Comparison of ENCODE assay signal across 31 cellular contexts in genomic region chr17:55258578-55259135, GRCh38.
"Had no signal": no experiment of that assay in that cellular context is flagged by ENCODE, and none has a peak within 500 bp of the region (broad histone marks: within the 10 kb centered on the region; RNA-seq: fewer than 3 reads in every experiment).

No MANE protein-coding gene starts in this region.

- DNase-seq: activated B cell treated with CpG ODN at 0.5 μM for 24 hours; activated CD4-positive, alpha-beta memory T cell treated with anti-CD3 and anti-CD28 coated beads for 36 hours; activated CD4-positive, alpha-beta T cell treated with anti-CD3 and anti-CD28 coated beads for 4 hours; activated CD4-positive, alpha-beta T cell treated with anti-CD3 and anti-CD28 coated beads, Interleukin-2, amount 10 ng/mL, durations not matched to agents 24 days and 14 days; activated CD4-positive, alpha-beta T cell treated with anti-CD3 and anti-CD28 coated beads, Interleukin-2, amount 50 U/mL, for 1 hour; activated CD4-positive, alpha-beta T cell treated with anti-CD3 and anti-CD28 coated beads, Interleukin-2, amount 50 U/mL, for 4 hours; activated CD4-positive, CD25-positive, alpha-beta regulatory T cell treated with anti-CD3 and anti-CD28 coated beads, Interleukin-2, amount 50 U/mL, for 72 hours; activated CD8-positive, alpha-beta memory T cell treated with anti-CD3 and anti-CD28 coated beads, Interleukin-2, amount 50 U/mL, for 4 hours; activated CD8-positive, alpha-beta T cell treated with anti-CD3 and anti-CD28 coated beads for 36 hours; activated effector memory CD4-positive, alpha-beta T cell treated with anti-CD3 and anti-CD28 coated beads, Interleukin-2, amount 50 U/mL, for 16 hours; activated gamma-delta T cell treated with Interleukin-2 at 50 U/mL for 16 hours; activated naive CD4-positive, alpha-beta T cell; activated naive CD4-positive, alpha-beta T cell treated with anti-CD3 and anti-CD28 coated beads for 36 hours; activated naive CD8-positive, alpha-beta T cell treated with anti-CD3 and anti-CD28 coated beads, Interleukin-2, amount 10 ng/mL, durations not matched to agents 7 days and 5 days; activated naive CD8-positive, alpha-beta T cell treated with anti-CD3 and anti-CD28 coated beads, Interleukin-2, amount 50 U/mL, for 24 hours; activated T-cell treated with anti-CD3 and anti-CD28 coated beads for 4 hours; activated T-cell treated with anti-CD3 and anti-CD28 coated beads, Interleukin-2, amount 50 U/mL, for 1 hour; activated T-cell treated with anti-CD3 and anti-CD28 coated beads, Interleukin-2, amount 50 U/mL, for 4 hours; activated T-cell treated with anti-CD3 and anti-CD28 coated beads, Interleukin-2, amount 50 U/mL, for 72 hours; amygdala; caudate nucleus; cerebellar nuclear complex; T-helper 1 cell; T-helper 2 cell; T-helper 9 cell had no signal

- H3K9me3 ChIP-seq: ascending aorta had no signal

- ATAC-seq: activated CD8-positive, alpha-beta T cell treated with anti-CD3 and anti-CD28 coated beads for 36 hours; activated naive CD8-positive, alpha-beta T cell treated with anti-CD3 and anti-CD28 coated beads, Interleukin-2, amount 50 U/mL, for 24 hours; activated T-cell treated with anti-CD3 and anti-CD28 coated beads, Interleukin-2, amount 50 U/mL, for 4 hours; activated T-cell treated with anti-CD3 and anti-CD28 coated beads, Interleukin-2, amount 50 U/mL, for 72 hours; activated T-helper 17 cell treated with anti-CD3 and anti-CD28 coated beads, Interleukin-2, amount 50 U/mL, for 72 hours had no signal

- H3K27me3 ChIP-seq: ascending aorta had no signal

- H3K4me3 ChIP-seq: ascending aorta, cardiac muscle cell had no signal

- H3K36me3 ChIP-seq: ascending aorta, cardiac muscle cell had no signal

- FAIRE-seq: bronchial epithelial cell, TTC549 had no signal

- H3K27ac ChIP-seq: ascending aorta, cardiac muscle cell, VCaP had no signal
